Comparison of ENCODE assay signal across 12 cellular contexts in genomic region chr22:29871684-29872083, GRCh38. TPM values are rescaled to one million over a fixed set of nuclear protein-coding genes. Genes with fewer than 3 reads are reported as not detected.
A peak's percentile ranks its signal among the peaks of the same experiment; 100 is the strongest.
DNase-seq lines count a peak whose midpoint lies in the region; ATAC-seq and TF ChIP-seq lines count a peak whose summit lies in the region.
"Had no signal": no experiment of that assay in that cellular context is flagged by ENCODE, and none has a peak within 500 bp of the region (broad histone marks: within the 10 kb centered on the region; RNA-seq: fewer than 3 reads in every experiment).

No MANE protein-coding gene starts in this region.

- H3K27ac Mint-ChIP-seq in GM23338 (no peak overlapping the region), chondrocyte (ENCODE audit: unreplicated experiment) (peak overlapping the region; percentile 63)
- H3K27ac Mint-ChIP-seq: activated naive CD4-positive, alpha-beta T cell treated with anti-CD3 and anti-CD28 coated beads, Interleukin-2, amount 50 U/mL, for 24 hours had no signal

- H2AFZ ChIP-seq in GM23338, result peak overlapping the region; percentile 96

- no peaks in the 10 kb centered on the region for H3F3A ChIP-seq in GM23338 (replicated peaks; ENCODE audit: low read depth)

- 0 out of 2 replicates have a peak overlapping the region, but pooled peaks have one; percentile 36 for H3K4me2 ChIP-seq in GM23338

- no peaks in the 10 kb centered on the region for H3K9me2 ChIP-seq in GM23338 (ENCODE audit: insufficient read depth)

- H3K9me3 ChIP-seq in neutrophil, result no peaks in the 10 kb centered on the region
- H3K9me3 ChIP-seq: heart left ventricle had no signal

- no peaks in the 10 kb centered on the region for H3K36me3 ChIP-seq in GM23338 (ENCODE audit: insufficient read depth)
- no peaks in the 10 kb centered on the region for H3K36me3 ChIP-seq in neutrophil
- H3K36me3 ChIP-seq: heart left ventricle had no signal

- H3K4me3 ChIP-seq in GM23338, result no peak overlapping the region
- H3K4me3 ChIP-seq in neutrophil (ENCODE audit: low read depth in 1 of 2, low read length in 1 of 2), result peak overlapping the region in 1 of 2 experiments; percentile 47
- H3K4me3 ChIP-seq: heart left ventricle had no signal

- peaks cover 6% of the 10 kb centered on the region for H3K4me1 ChIP-seq in GM23338 (ENCODE audit: insufficient read depth)
- H3K4me1 ChIP-seq in neutrophil (ENCODE audit: control insufficient read depth in 1 of 2, insufficient read depth in 1 of 2, low read depth in 1 of 2, low read length in 1 of 2), result peaks cover 32 to 36% of the 10 kb centered on the region in 2 experiments

- DNase-seq in GM23338 (ENCODE audit: low spot score), result peak; percentile 19
- DNase-seq in NCI-H2171 treated with DMSO at 0.1 percent for 48 hours (lab: John Stamatoyannopoulos, UW), result peak; percentile 99
- no peak for DNase-seq in chondrocyte (ENCODE audit: low spot score)
- DNase-seq in occipital lobe (lab: John Stamatoyannopoulos, UW), result no peak
- DNase-seq: CD4-positive, CD25-positive, alpha-beta regulatory T cell; heart left ventricle; stimulated activated naive CD8-positive, alpha-beta T cell treated with anti-CD3 and anti-CD28 coated beads, Interleukin-15, Interleukin-2, amounts not matched to agents 100 U/mL and 50 U/mL, for 24 hours had no signal

- no peak overlapping the region for H3K27ac ChIP-seq in GM23338 (ENCODE audit: low read depth)
- peak overlapping the region; percentile 91 for H3K27ac ChIP-seq in neutrophil

- H3K9me3 Mint-ChIP-seq in GM23338 (no peaks in the 10 kb centered on the region; the same call in 2 of the 3 replicates), chondrocyte (ENCODE audit: low read depth) (no peaks in the 10 kb centered on the region)
- H3K9me3 Mint-ChIP-seq: activated naive CD4-positive, alpha-beta T cell treated with anti-CD3 and anti-CD28 coated beads, Interleukin-2, amount 50 U/mL, for 24 hours had no signal

- TF ChIP-seq CTCF in GM23338 (conservative IDR thresholded peaks at IDR 0.05; ENCODE audit: low read depth in 2 of 2) (no peak), chondrocyte (IDR thresholded peaks at IDR 0.05) (no peak), neutrophil (IDR thresholded peaks at IDR 0.05) (no peak)

- no peaks in the 10 kb centered on the region for H3K27me3 ChIP-seq in GM23338 (ENCODE audit: insufficient read depth)
- H3K27me3 ChIP-seq in neutrophil, result no peaks in the 10 kb centered on the region
- H3K27me3 ChIP-seq: heart left ventricle had no signal

- H3K4me1 Mint-ChIP-seq in GM23338 (peaks cover 19% of the 10 kb centered on the region), chondrocyte (ENCODE audit: low read depth) (peaks cover 19% of the 10 kb centered on the region)

- no peaks in the 10 kb centered on the region for H3K36me3 Mint-ChIP-seq in GM23338 (ENCODE audit: low read depth)
- no peaks in the 10 kb centered on the region for H3K36me3 Mint-ChIP-seq in chondrocyte (ENCODE audit: low read depth)
- H3K36me3 Mint-ChIP-seq: activated naive CD4-positive, alpha-beta T cell treated with anti-CD3 and anti-CD28 coated beads, Interleukin-2, amount 50 U/mL, for 24 hours; CD4-positive, CD25-positive, alpha-beta regulatory T cell had no signal

- peak; percentile 76 for ATAC-seq in GM23338
- no peak for ATAC-seq in GM19023 (IDR thresholded peaks at IDR 0.05; ENCODE audit: unreplicated experiment)
- ATAC-seq in HG03432 (IDR thresholded peaks at IDR 0.05; ENCODE audit: unreplicated experiment), result no peak
- ATAC-seq in HG03521 (IDR thresholded peaks at IDR 0.05; ENCODE audit: unreplicated experiment), result no peak
- ATAC-seq: stimulated activated naive CD8-positive, alpha-beta T cell treated with anti-CD3 and anti-CD28 coated beads, Interleukin-15, Interleukin-2, amounts not matched to agents 100 U/mL and 50 U/mL, for 24 hours had no signal

- H3K4me3 Mint-ChIP-seq in GM23338, result no peak overlapping the region; the same call in 2 of the 3 replicates
- peak overlapping the region; percentile 7 for H3K4me3 Mint-ChIP-seq in chondrocyte (ENCODE audit: unreplicated experiment)
- H3K4me3 Mint-ChIP-seq: activated naive CD4-positive, alpha-beta T cell treated with anti-CD3 and anti-CD28 coated beads, Interleukin-2, amount 50 U/mL, for 24 hours; CD4-positive, CD25-positive, alpha-beta regulatory T cell had no signal

- H3K27me3 Mint-ChIP-seq in GM23338 (ENCODE audit: insufficient read depth, low read depth, poor library complexity) (peaks cover 2% of the 10 kb centered on the region), chondrocyte (ENCODE audit: low read depth) (peaks cover 5% of the 10 kb centered on the region)
- H3K27me3 Mint-ChIP-seq: activated naive CD4-positive, alpha-beta T cell treated with anti-CD3 and anti-CD28 coated beads, Interleukin-2, amount 50 U/mL, for 24 hours had no signal

- no peaks in the 10 kb centered on the region for H4K20me1 ChIP-seq in GM23338 (replicated peaks; ENCODE audit: insufficient read depth)

- no peaks in the 10 kb centered on the region for H3K79me2 ChIP-seq in GM23338 (replicated peaks; ENCODE audit: insufficient read depth)

TF ChIP-seq in GM23338, 12 proteins besides CTCF, POLR2A, EP300 and RAD21 (continues in another document):
- no peak for TF ChIP-seq EZH2phosphoT487 (IDR thresholded peaks at IDR 0.05; ENCODE audit: unreplicated experiment)
- TF ChIP-seq CREB1 (CRISPR knock-in tag; IDR thresholded peaks at IDR 0.05; ENCODE audit: low read depth), result no peak
- no peak for TF ChIP-seq POLR2AphosphoS5 (IDR thresholded peaks at IDR 0.05; ENCODE audit: low read depth)
- no peak for TF ChIP-seq JUNB (IDR thresholded peaks at IDR 0.05; ENCODE audit: unreplicated experiment)
- no peak for TF ChIP-seq EZH2 (IDR thresholded peaks at IDR 0.05; ENCODE audit: low read depth, unreplicated experiment)
- TF ChIP-seq REST (IDR thresholded peaks at IDR 0.05; ENCODE audit: unreplicated experiment), result no peak

RNA-seq across cellular contexts. Expression of gene MTMR3, which starts 11.3 kb away (rescaled TPM):
- total RNA-seq in GM23338 (2014; rRNA removed; shearing (Covaris generic)), result 25.8 and 27.4 TPM in 2 replicates
- 4.4 and 5.2 TPM in 2 replicates for polyA plus RNA-seq in GM23338 (2016; fragmentation: Nextera tagmentation; extraction: Ambion mirVana)
- total RNA-seq in chondrocyte, result 30.5 to 37.1 TPM (median 36.9 TPM) in 3 replicates
- total RNA-seq in occipital lobe, result 72.7 TPM

RNA-seq across cellular contexts. Expression of gene ASCC2, which starts 33.6 kb away (rescaled TPM):
- total RNA-seq in GM23338 (2014; rRNA removed; shearing (Covaris generic)), result 30.5 and 32.4 TPM in 2 replicates
- polyA plus RNA-seq in GM23338 (2016; fragmentation: Nextera tagmentation; extraction: Ambion mirVana), result 31.3 and 34.6 TPM in 2 replicates
- total RNA-seq in chondrocyte (43.2 to 65.8 TPM (median 44.2 TPM) in 3 replicates), occipital lobe (12.9 TPM)

Comparison
In these comparisons a context has a peak if more than half of its experiments do, and no peak if none do; other contexts are left out.
1. DNase-seq: peak in GM23338 (single experiment) and NCI-H2171 treated with DMSO at 0.1 percent for 48 hours (single experiment); none in chondrocyte (single experiment) and occipital lobe (single experiment).